In the genomic region with DNA sequence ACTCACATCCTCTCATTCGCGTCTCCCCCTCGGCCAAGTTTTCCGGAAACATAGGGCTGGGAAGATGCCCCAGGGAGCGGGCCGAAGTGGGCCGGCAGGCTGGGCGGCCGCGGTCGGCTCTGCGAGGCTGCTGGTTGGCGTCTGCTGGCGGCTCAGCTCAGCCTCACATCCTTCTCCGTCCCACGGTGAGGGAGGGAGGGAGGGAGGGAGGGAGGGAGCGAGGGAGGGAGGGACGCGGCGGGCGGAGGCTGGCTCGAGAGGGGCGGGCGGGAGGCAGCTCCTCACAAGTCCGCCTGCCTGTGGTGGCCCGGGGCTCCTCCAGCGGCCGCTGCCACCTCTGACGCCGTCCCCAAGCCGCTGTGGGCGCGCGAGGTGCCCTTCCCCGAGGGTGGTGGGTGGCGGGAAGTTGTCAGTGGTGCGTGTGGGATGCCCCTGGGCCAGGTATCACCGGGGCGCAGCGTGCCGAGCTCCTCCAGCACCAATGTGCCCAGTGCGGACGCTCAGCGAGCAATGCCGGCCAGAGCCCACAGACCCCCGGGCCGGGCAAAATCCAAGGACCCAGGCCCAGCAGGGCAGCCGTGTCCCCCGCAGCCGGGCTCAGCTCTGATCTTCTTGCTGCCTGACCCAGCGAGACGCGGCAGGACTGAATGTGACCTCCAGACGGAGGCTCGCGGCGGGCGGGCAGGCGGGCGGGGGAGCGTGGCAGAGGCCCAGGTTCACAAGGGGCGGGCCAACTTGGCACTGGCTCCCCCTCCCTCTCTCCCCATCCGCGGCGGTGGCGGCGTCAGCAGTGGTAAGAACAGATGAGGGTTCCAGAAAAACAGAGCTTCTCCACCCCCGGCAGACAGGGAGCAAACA, we compare ENCODE assay signal across 1 cellular context.
TF ChIP-seq lines count a peak whose summit lies in the region.

No MANE protein-coding gene starts in this region.

TF ChIP-seq in HepG2, 621 proteins besides CTCF, POLR2A, EP300 and RAD21 (continued from another document):
- TF ChIP-seq, protein P1, sequence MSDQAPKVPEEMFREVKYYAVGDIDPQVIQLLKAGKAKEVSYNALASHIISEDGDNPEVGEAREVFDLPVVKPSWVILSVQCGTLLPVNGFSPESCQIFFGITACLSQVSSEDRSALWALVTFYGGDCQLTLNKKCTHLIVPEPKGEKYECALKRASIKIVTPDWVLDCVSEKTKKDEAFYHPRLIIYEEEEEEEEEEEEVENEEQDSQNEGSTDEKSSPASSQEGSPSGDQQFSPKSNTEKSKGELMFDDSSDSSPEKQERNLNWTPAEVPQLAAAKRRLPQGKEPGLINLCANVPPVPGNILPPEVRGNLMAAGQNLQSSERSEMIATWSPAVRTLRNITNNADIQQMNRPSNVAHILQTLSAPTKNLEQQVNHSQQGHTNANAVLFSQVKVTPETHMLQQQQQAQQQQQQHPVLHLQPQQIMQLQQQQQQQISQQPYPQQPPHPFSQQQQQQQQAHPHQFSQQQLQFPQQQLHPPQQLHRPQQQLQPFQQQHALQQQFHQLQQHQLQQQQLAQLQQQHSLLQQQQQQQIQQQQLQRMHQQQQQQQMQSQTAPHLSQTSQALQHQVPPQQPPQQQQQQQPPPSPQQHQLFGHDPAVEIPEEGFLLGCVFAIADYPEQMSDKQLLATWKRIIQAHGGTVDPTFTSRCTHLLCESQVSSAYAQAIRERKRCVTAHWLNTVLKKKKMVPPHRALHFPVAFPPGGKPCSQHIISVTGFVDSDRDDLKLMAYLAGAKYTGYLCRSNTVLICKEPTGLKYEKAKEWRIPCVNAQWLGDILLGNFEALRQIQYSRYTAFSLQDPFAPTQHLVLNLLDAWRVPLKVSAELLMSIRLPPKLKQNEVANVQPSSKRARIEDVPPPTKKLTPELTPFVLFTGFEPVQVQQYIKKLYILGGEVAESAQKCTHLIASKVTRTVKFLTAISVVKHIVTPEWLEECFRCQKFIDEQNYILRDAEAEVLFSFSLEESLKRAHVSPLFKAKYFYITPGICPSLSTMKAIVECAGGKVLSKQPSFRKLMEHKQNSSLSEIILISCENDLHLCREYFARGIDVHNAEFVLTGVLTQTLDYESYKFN (CRISPR knock-in tag; conservative IDR thresholded peaks at IDR 0.05), result peak; percentile 65; the same call in 1 of the 2 replicates
- TF ChIP-seq YEATS2 (CRISPR knock-in tag; IDR thresholded peaks at IDR 0.05; ENCODE audit: borderline replicate concordance) (no peak), MEIS1 (CRISPR knock-in tag; IDR thresholded peaks at IDR 0.05; ENCODE audit: borderline replicate concordance) (0 out of 2 replicates have a peak, but pooled peaks have one; percentile 63), ZSCAN22 (CRISPR knock-in tag; IDR thresholded peaks at IDR 0.05) (no peak), ZSCAN21 (CRISPR knock-in tag; IDR thresholded peaks at IDR 0.05; ENCODE audit: borderline replicate concordance) (peak; percentile 28; the same call in 1 of the 2 replicates), NONO (IDR thresholded peaks at IDR 0.05) (no peak), NONO (CRISPR knock-in tag; conservative IDR thresholded peaks at IDR 0.05) (peak; percentile 77; the same call in 1 of the 2 replicates), ZFP90 (CRISPR knock-in tag; IDR thresholded peaks at IDR 0.05; ENCODE audit: borderline replicate concordance) (peak; percentile 72), ZNF557 (CRISPR knock-in tag; IDR thresholded peaks at IDR 0.05) (0 out of 2 replicates have a peak, but pooled peaks have one; percentile 58), HMG20A (CRISPR knock-in tag; IDR thresholded peaks at IDR 0.05; ENCODE audit: borderline replicate concordance) (no peak), KDM5A (IDR thresholded peaks at IDR 0.05; ENCODE audit: borderline replicate concordance, low read length) (no peak)
- TF ChIP-seq, protein P2, sequence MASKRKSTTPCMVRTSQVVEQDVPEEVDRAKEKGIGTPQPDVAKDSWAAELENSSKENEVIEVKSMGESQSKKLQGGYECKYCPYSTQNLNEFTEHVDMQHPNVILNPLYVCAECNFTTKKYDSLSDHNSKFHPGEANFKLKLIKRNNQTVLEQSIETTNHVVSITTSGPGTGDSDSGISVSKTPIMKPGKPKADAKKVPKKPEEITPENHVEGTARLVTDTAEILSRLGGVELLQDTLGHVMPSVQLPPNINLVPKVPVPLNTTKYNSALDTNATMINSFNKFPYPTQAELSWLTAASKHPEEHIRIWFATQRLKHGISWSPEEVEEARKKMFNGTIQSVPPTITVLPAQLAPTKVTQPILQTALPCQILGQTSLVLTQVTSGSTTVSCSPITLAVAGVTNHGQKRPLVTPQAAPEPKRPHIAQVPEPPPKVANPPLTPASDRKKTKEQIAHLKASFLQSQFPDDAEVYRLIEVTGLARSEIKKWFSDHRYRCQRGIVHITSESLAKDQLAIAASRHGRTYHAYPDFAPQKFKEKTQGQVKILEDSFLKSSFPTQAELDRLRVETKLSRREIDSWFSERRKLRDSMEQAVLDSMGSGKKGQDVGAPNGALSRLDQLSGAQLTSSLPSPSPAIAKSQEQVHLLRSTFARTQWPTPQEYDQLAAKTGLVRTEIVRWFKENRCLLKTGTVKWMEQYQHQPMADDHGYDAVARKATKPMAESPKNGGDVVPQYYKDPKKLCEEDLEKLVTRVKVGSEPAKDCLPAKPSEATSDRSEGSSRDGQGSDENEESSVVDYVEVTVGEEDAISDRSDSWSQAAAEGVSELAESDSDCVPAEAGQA (IDR thresholded peaks at IDR 0.05; ENCODE audit: low read depth), result no peak
- TF ChIP-seq, protein P2 (CRISPR knock-in tag; IDR thresholded peaks at IDR 0.05; ENCODE audit: borderline replicate concordance), result no peak
- TF ChIP-seq, protein P3, sequence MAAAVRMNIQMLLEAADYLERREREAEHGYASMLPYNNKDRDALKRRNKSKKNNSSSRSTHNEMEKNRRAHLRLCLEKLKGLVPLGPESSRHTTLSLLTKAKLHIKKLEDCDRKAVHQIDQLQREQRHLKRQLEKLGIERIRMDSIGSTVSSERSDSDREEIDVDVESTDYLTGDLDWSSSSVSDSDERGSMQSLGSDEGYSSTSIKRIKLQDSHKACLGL (CRISPR knock-in tag; IDR thresholded peaks at IDR 0.05), result peak; percentile 53; the same call in 1 of the 2 replicates
TF ChIP-seq in HepG2: peak in this region for 166.
